In genomic region chr7:100568936-100569844, GRCh38 we compare ENCODE assay signal across 9 cellular contexts. TPM values are rescaled to one million over a fixed set of nuclear protein-coding genes. Genes with fewer than 3 reads are reported as not detected.
DNase-seq lines count a peak whose midpoint lies in the region; ATAC-seq and TF ChIP-seq lines count a peak whose summit lies in the region.
"Had no signal": no experiment of that assay in that cellular context is flagged by ENCODE, and none has a peak within 500 bp of the region (broad histone marks: within the 10 kb centered on the region; RNA-seq: fewer than 3 reads in every experiment).

No MANE protein-coding gene starts in this region.

- ATAC-seq in HG02759 (IDR thresholded peaks at IDR 0.05; ENCODE audit: unreplicated experiment) = peak; percentile 44
- peak; percentile 40 for ATAC-seq in SK-N-SH treated with all-trans-retinoic acid at 6 μM for 48 hours
- no peak for ATAC-seq in HG03045 (IDR thresholded peaks at IDR 0.05; ENCODE audit: unreplicated experiment)
- no peak for ATAC-seq in HG02678 (IDR thresholded peaks at IDR 0.05; ENCODE audit: unreplicated experiment)

- H3K4me3 Mint-ChIP-seq in CD8-positive, alpha-beta memory T cell = peak overlapping the region; percentile 7 to 91 (median 63)

- peak overlapping the region; percentile 50 for H3K4me3 ChIP-seq in CD8-positive, alpha-beta memory T cell (ENCODE audit: low read length)
- H3K4me3 ChIP-seq in astrocyte of the spinal cord (ENCODE audit: low read depth, low read length) = no peak overlapping the region
- peak overlapping the region; percentile 61 for H3K4me3 ChIP-seq in iPS-18c (ENCODE audit: insufficient read depth, low read depth, low read length)
- peak overlapping the region in 2 of 3 donors; percentile 9 to 49 for H3K4me3 ChIP-seq in skeletal muscle tissue (ENCODE audit: low read length in 3 of 3)

- no peaks in the 10 kb centered on the region for H3K9me3 ChIP-seq in CD8-positive, alpha-beta memory T cell (ENCODE audit: low read length)
- H3K9me3 ChIP-seq in iPS-18c (ENCODE audit: control insufficient read depth, insufficient read depth, low read length) = no peaks in the 10 kb centered on the region
- H3K9me3 ChIP-seq in skeletal muscle tissue (ENCODE audit: control insufficient read depth in 3 of 3, low read length in 3 of 3) = no peaks in the 10 kb centered on the region

- POLR2A ChIA-PET in CD8-positive, alpha-beta memory T cell (lab: Charles Lee) = interaction anchor here (0.6 to 1.3 kb wide), 5 partner anchors 15 to 109 kb away, joined by 3 to 8 read pairs (median 7); partner anchors contain the start of genes FBXO24 and LRCH4

- no peaks in the 10 kb centered on the region for H3K27me3 ChIP-seq in CD8-positive, alpha-beta memory T cell (ENCODE audit: insufficient read depth, low read length, poor library complexity, severe bottlenecking)
- peaks cover 11 to 32% (median 23%) of the 10 kb centered on the region in 3 donors for H3K27me3 ChIP-seq in skeletal muscle tissue (ENCODE audit: control insufficient read depth in 3 of 3, insufficient read depth in 3 of 3, low read length in 3 of 3)

- CTCF ChIA-PET in CD8-positive, alpha-beta memory T cell (lab: Charles Lee) = interaction anchor here (0.7 to 1.5 kb wide), 7 partner anchors 9 to 116 kb away, joined by 3 to 12 read pairs (median 4); partner anchors contain the start of gene FBXO24

- H3K27me3 Mint-ChIP-seq in CD8-positive, alpha-beta memory T cell = peaks cover 0 to 1% of the 10 kb centered on the region in 2 donors

- H3K36me3 ChIP-seq in CD8-positive, alpha-beta memory T cell (ENCODE audit: insufficient read depth, low read length) = no peaks in the 10 kb centered on the region
- peaks cover 0 to 3% (median 0%) of the 10 kb centered on the region in 3 donors for H3K36me3 ChIP-seq in skeletal muscle tissue (ENCODE audit: control insufficient read depth in 3 of 3, insufficient read depth in 3 of 3, low read length in 3 of 3)

- peaks cover 0 to 25% (median 2%) of the 10 kb centered on the region in 3 donors for H3K36me3 Mint-ChIP-seq in CD8-positive, alpha-beta memory T cell

- DNase-seq in CD8-positive, alpha-beta memory T cell = peak; percentile 39 to 71 (median 47)
- peak; percentile 36 for DNase-seq in astrocyte of the spinal cord (ENCODE audit: low read depth, low spot score)

- peaks cover 27 to 49% (median 30%) of the 10 kb centered on the region in 3 donors for H3K4me1 Mint-ChIP-seq in CD8-positive, alpha-beta memory T cell

- in situ Hi-C loops in astrocyte of the spinal cord (cut with HindIII; ENCODE audit: low sequenced_read_pairs) = no loop called here

- H3K27ac Mint-ChIP-seq in CD8-positive, alpha-beta memory T cell = peak overlapping the region; percentile 64 to 99 (median 88)

- no peaks in the 10 kb centered on the region for H3K9me3 Mint-ChIP-seq in CD8-positive, alpha-beta memory T cell

- TF ChIP-seq CTCF in astrocyte of the spinal cord (IDR thresholded peaks at IDR 0.05; ENCODE audit: low read depth, low read length) = peak; percentile 43

- peaks cover 46% of the 10 kb centered on the region for H3K4me1 ChIP-seq in CD8-positive, alpha-beta memory T cell (ENCODE audit: insufficient read depth, low read length)
- H3K4me1 ChIP-seq in skeletal muscle tissue (ENCODE audit: control insufficient read depth in 3 of 3, insufficient read depth in 3 of 3, low read length in 3 of 3) = peaks cover 4 to 14% (median 6%) of the 10 kb centered on the region in 3 donors

- no peak overlapping the region for H3K27ac ChIP-seq in CD8-positive, alpha-beta memory T cell (ENCODE audit: low read depth, low read length)
- H3K27ac ChIP-seq in skeletal muscle tissue (ENCODE audit: low read depth, low read length) = no peak overlapping the region
- H3K27ac ChIP-seq: KMS-11 had no signal

- H3K9ac ChIP-seq in skeletal muscle tissue (ENCODE audit: low read depth in 1 of 3, low read length in 3 of 3) = no peak overlapping the region
- H3K9ac ChIP-seq: KMS-11 had no signal

TF ChIP-seq in SK-N-SH treated with all-trans-retinoic acid at 6 μM for 48 hours, 23 proteins besides CTCF, POLR2A, EP300 and RAD21 (continues in another document):
- TF ChIP-seq POU6F1 (CRISPR knock-in tag; IDR thresholded peaks at IDR 0.05; ENCODE audit: borderline replicate concordance, low read depth) = no peak
- TF ChIP-seq PPARA (CRISPR knock-in tag; IDR thresholded peaks at IDR 0.05; ENCODE audit: borderline replicate concordance) = no peak
- no peak for TF ChIP-seq SNAI2 (CRISPR knock-in tag; IDR thresholded peaks at IDR 0.05)
- no peak for TF ChIP-seq ARNTL (CRISPR knock-in tag; IDR thresholded peaks at IDR 0.05; ENCODE audit: borderline replicate concordance, low read depth)
- no peak for TF ChIP-seq BACH2 (CRISPR knock-in tag; IDR thresholded peaks at IDR 0.05; ENCODE audit: borderline replicate concordance)
- no peak for TF ChIP-seq CSRNP3 (CRISPR knock-in tag; IDR thresholded peaks at IDR 0.05)
- no peak for TF ChIP-seq CSDC2 (CRISPR knock-in tag; IDR thresholded peaks at IDR 0.05)
- TF ChIP-seq ZNF8 (CRISPR knock-in tag; IDR thresholded peaks at IDR 0.05) = no peak
- no peak for TF ChIP-seq TSHZ2 (CRISPR knock-in tag; IDR thresholded peaks at IDR 0.05)

RNA-seq across cellular contexts. Expression of gene SAP25, which starts 4.5 kb away (rescaled TPM):
- total RNA-seq in CD8-positive, alpha-beta memory T cell = 10 to 100 TPM; 13.9 to 14.3 TPM
- 0.56 TPM for polyA plus RNA-seq in CD8-positive, alpha-beta memory T cell
- total RNA-seq in skeletal muscle tissue = not detected

RNA-seq across cellular contexts. Expression of gene LRCH4, which starts 16.7 kb away (rescaled TPM):
- total RNA-seq in CD8-positive, alpha-beta memory T cell = 100 to 1,000 TPM; 101 to 109 TPM
- 153 TPM for polyA plus RNA-seq in CD8-positive, alpha-beta memory T cell
- 6.3 TPM for total RNA-seq in skeletal muscle tissue

RNA-seq across cellular contexts. Expression of gene FBXO24, which starts 16.9 kb away (rescaled TPM):
- under 1 TPM; 0.47 to 0.50 TPM for total RNA-seq in CD8-positive, alpha-beta memory T cell
- not detected for polyA plus RNA-seq in CD8-positive, alpha-beta memory T cell
- total RNA-seq in skeletal muscle tissue = 1.0 TPM

RNA-seq across cellular contexts. Expression of gene AGFG2, which starts 30.2 kb away (rescaled TPM):
- 10 to 100 TPM; 60.5 to 63.1 TPM for total RNA-seq in CD8-positive, alpha-beta memory T cell
- 36.2 TPM for polyA plus RNA-seq in CD8-positive, alpha-beta memory T cell
- total RNA-seq in skeletal muscle tissue = 3.1 TPM

RNA-seq across cellular contexts. Expression of gene PCOLCE, which starts 33.0 kb away (rescaled TPM):
- total RNA-seq in CD8-positive, alpha-beta memory T cell = 1 to 10 TPM; 6.8 TPM
- 1.6 TPM for polyA plus RNA-seq in CD8-positive, alpha-beta memory T cell
- 91.9 TPM for total RNA-seq in skeletal muscle tissue

Comparison
In these comparisons a context has a peak if more than half of its experiments do, and no peak if none do; other contexts are left out.
1. ATAC-seq: peak in HG02759 (single experiment) and SK-N-SH treated with all-trans-retinoic acid at 6 μM for 48 hours (single experiment); none in HG03045 (single experiment) and HG02678 (single experiment).
2. RNA of gene SAP25, which starts 4.5 kb away (total RNA-seq): 13.9 to 14.3 TPM in CD8-positive, alpha-beta memory T cell; not detected in skeletal muscle tissue (single experiment); every median in the first group is over 10 times any median in the second.
3. RNA of gene LRCH4, which starts 16.7 kb away (total RNA-seq): 101 to 109 TPM in CD8-positive, alpha-beta memory T cell; 6.3 TPM in skeletal muscle tissue (single experiment); every median in the first group is over 10 times any median in the second.